Comparison of ENCODE assay signal across 15 cellular contexts in genomic region chr6:158770533-158770932, GRCh38. TPM values are rescaled to one million over a fixed set of nuclear protein-coding genes. Genes with fewer than 3 reads are reported as not detected.
DNase-seq lines count a peak whose midpoint lies in the region; ATAC-seq and TF ChIP-seq lines count a peak whose summit lies in the region.
"Had no signal": no experiment of that assay in that cellular context is flagged by ENCODE, and none has a peak within 500 bp of the region (broad histone marks: within the 10 kb centered on the region; RNA-seq: fewer than 3 reads in every experiment).

No MANE protein-coding gene starts in this region.

- peak; percentile 46 for DNase-seq in activated CD4-positive, alpha-beta T cell treated with anti-CD3 and anti-CD28 coated beads for 36 hours
- DNase-seq in activated CD4-positive, alpha-beta T cell treated with anti-CD3 and anti-CD28 coated beads, Interleukin-2, amount 50 U/mL, for 1 hour, result no peak
- DNase-seq in activated T-helper 1 cell treated with anti-CD3 and anti-CD28 coated beads, Interleukin-12 subunit alpha, Interleukin-12 subunit beta, Interleukin-2, Interleukin-4 antibody, amounts not matched to agents 30 ng/mL and 10 ng/mL and 1 ng/mL, durations not matched to agents 14 hours and 24 hours and 36 hours (ENCODE audit: low spot score), result no peak
- DNase-seq in heart right ventricle, result peak; percentile 45 to 54
- DNase-seq in sigmoid colon, result peak; percentile 41
- no peak for DNase-seq in NCI-H1105 (lab: John Stamatoyannopoulos, UW)
- no peak for DNase-seq in Peyer's patch
- DNase-seq in GM19240 (ENCODE audit: insufficient read length, low spot score), result no peak
- DNase-seq: activated CD4-positive, alpha-beta T cell treated with anti-CD3 and anti-CD28 coated beads for 4 hours; DMS153; foreskin melanocyte; NCI-H2029 treated with DMSO at 0.1 percent for 48 hours; uterus had no signal

- no peaks in the 10 kb centered on the region for H3K27me3 Mint-ChIP-seq in activated CD4-positive, alpha-beta T cell treated with anti-CD3 and anti-CD28 coated beads for 36 hours
- no peaks in the 10 kb centered on the region for H3K27me3 Mint-ChIP-seq in activated T-helper 1 cell treated with anti-CD3 and anti-CD28 coated beads, Interleukin-12 subunit alpha, Interleukin-12 subunit beta, Interleukin-2, Interleukin-4 antibody, amounts not matched to agents 30 ng/mL and 10 ng/mL and 1 ng/mL, durations not matched to agents 14 hours and 24 hours and 36 hours (ENCODE audit: insufficient read depth)

- peaks cover 44% of the 10 kb centered on the region for H3K4me1 Mint-ChIP-seq in activated CD4-positive, alpha-beta T cell treated with anti-CD3 and anti-CD28 coated beads for 36 hours
- peaks cover 56% of the 10 kb centered on the region for H3K4me1 Mint-ChIP-seq in activated T-helper 1 cell treated with anti-CD3 and anti-CD28 coated beads, Interleukin-12 subunit alpha, Interleukin-12 subunit beta, Interleukin-2, Interleukin-4 antibody, amounts not matched to agents 30 ng/mL and 10 ng/mL and 1 ng/mL, durations not matched to agents 14 hours and 24 hours and 36 hours (ENCODE audit: low read depth)

- H3K9me3 Mint-ChIP-seq in activated CD4-positive, alpha-beta T cell treated with anti-CD3 and anti-CD28 coated beads for 36 hours (ENCODE audit: low read depth), result no peaks in the 10 kb centered on the region
- no peaks in the 10 kb centered on the region for H3K9me3 Mint-ChIP-seq in activated T-helper 1 cell treated with anti-CD3 and anti-CD28 coated beads, Interleukin-12 subunit alpha, Interleukin-12 subunit beta, Interleukin-2, Interleukin-4 antibody, amounts not matched to agents 30 ng/mL and 10 ng/mL and 1 ng/mL, durations not matched to agents 14 hours and 24 hours and 36 hours

- no peaks in the 10 kb centered on the region for H3K27me3 ChIP-seq in heart right ventricle
- H3K27me3 ChIP-seq in sigmoid colon, result no peaks in the 10 kb centered on the region
- no peaks in the 10 kb centered on the region for H3K27me3 ChIP-seq in Peyer's patch
- H3K27me3 ChIP-seq: uterus had no signal

- H3K36me3 ChIP-seq in heart right ventricle (peaks cover 0 to 99% (median 69%) of the 10 kb centered on the region in 9 donors), sigmoid colon (peaks cover 35 to 82% (median 74%) of the 10 kb centered on the region in 4 donors), Peyer's patch (peaks cover 0 to 87% (median 7%) of the 10 kb centered on the region in 3 donors)
- H3K36me3 ChIP-seq: uterus had no signal

- no peak for ATAC-seq in activated CD4-positive, alpha-beta T cell treated with anti-CD3 and anti-CD28 coated beads for 36 hours
- ATAC-seq in heart right ventricle, result peak in 6 of 8 donors; percentile 28 to 58 (median 38)
- ATAC-seq: SK-N-SH treated with all-trans-retinoic acid at 6 μM for 48 hours had no signal

- 56 to 65% methylated on average over 8 of the region's 8 CpGs for WGBS in heart right ventricle, 2 donors
- 80 to 83% methylated on average over 8 of the region's 8 CpGs for WGBS in sigmoid colon, 2 donors

- no peak for TF ChIP-seq POLR2A in sigmoid colon (IDR thresholded peaks at IDR 0.05)
- TF ChIP-seq POLR2A in Peyer's patch (IDR thresholded peaks at IDR 0.05), result no peak

- TF ChIP-seq CTCF in heart right ventricle (IDR thresholded peaks at IDR 0.05) (no peak), sigmoid colon (IDR thresholded peaks at IDR 0.05) (no peak), Peyer's patch (IDR thresholded peaks at IDR 0.05) (no peak)

- peak overlapping the region; percentile 54 to 77 (median 65) for H3K27ac ChIP-seq in heart right ventricle
- H3K27ac ChIP-seq in sigmoid colon, result peak overlapping the region in 1 of 4 donors; percentile 2
- peak overlapping the region in 1 of 4 donors; percentile 48 for H3K27ac ChIP-seq in Peyer's patch
- H3K27ac ChIP-seq: KMS-11, uterus had no signal

- H3K9me3 ChIP-seq in heart right ventricle (no peaks in the 10 kb centered on the region), sigmoid colon (no peaks in the 10 kb centered on the region), Peyer's patch (no peaks in the 10 kb centered on the region)
- H3K9me3 ChIP-seq: uterus had no signal

- no peak overlapping the region for H3K4me3 ChIP-seq in heart right ventricle
- no peak overlapping the region for H3K4me3 ChIP-seq in sigmoid colon
- H3K4me3 ChIP-seq in Peyer's patch, result no peak overlapping the region
- H3K4me3 ChIP-seq: uterus had no signal

- POLR2A ChIA-PET in activated CD4-positive, alpha-beta T cell treated with anti-CD3 and anti-CD28 coated beads for 36 hours (lab: Charles Lee), result no interaction called here

- CTCF ChIA-PET in activated CD4-positive, alpha-beta T cell treated with anti-CD3 and anti-CD28 coated beads for 36 hours (lab: Charles Lee), result interaction anchor here (0.6 to 1.4 kb wide), 3 partner anchors 80 to 200 kb away, joined by 3 to 4 read pairs (median 3); no protein-coding TSS in a partner anchor

- intact Hi-C loops in activated CD4-positive, alpha-beta T cell treated with anti-CD3 and anti-CD28 coated beads for 36 hours (cut with DNase I, micrococcal nuclease), result loop anchor here in 1 of 2 experiments (2.0 kb wide), 1 partner anchor 202 kb away; no protein-coding TSS in a partner anchor
- intact Hi-C loops in activated T-helper 1 cell treated with anti-CD3 and anti-CD28 coated beads, Interleukin-12 subunit alpha, Interleukin-12 subunit beta, Interleukin-2, Interleukin-4 antibody, amounts not matched to agents 30 ng/mL and 10 ng/mL and 1 ng/mL, durations not matched to agents 14 hours and 24 hours and 36 hours (cut with micrococcal nuclease), result no loop called here
- intact Hi-C loops in heart right ventricle (cut with DNase I) (loop anchor here in 2 of 10 donors (5.0 kb wide), 1 partner anchor 63 kb away; no protein-coding TSS in a partner anchor), sigmoid colon (cut with DNase I) (no loop called here)

- TF ChIP-seq EP300 in sigmoid colon (IDR thresholded peaks at IDR 0.05), result no peak

- H3K4me1 ChIP-seq in heart right ventricle (peaks cover 12 to 56% (median 44%) of the 10 kb centered on the region in 9 donors), sigmoid colon (no peaks in the 10 kb centered on the region), Peyer's patch (peaks cover 0 to 10% (median 0%) of the 10 kb centered on the region in 4 donors)
- H3K4me1 ChIP-seq: uterus had no signal

- H3K4me3 Mint-ChIP-seq in activated CD4-positive, alpha-beta T cell treated with anti-CD3 and anti-CD28 coated beads for 36 hours, result no peak overlapping the region
- H3K4me3 Mint-ChIP-seq in activated T-helper 1 cell treated with anti-CD3 and anti-CD28 coated beads, Interleukin-12 subunit alpha, Interleukin-12 subunit beta, Interleukin-2, Interleukin-4 antibody, amounts not matched to agents 30 ng/mL and 10 ng/mL and 1 ng/mL, durations not matched to agents 14 hours and 24 hours and 36 hours, result no peak overlapping the region

- H3K36me3 Mint-ChIP-seq in activated CD4-positive, alpha-beta T cell treated with anti-CD3 and anti-CD28 coated beads for 36 hours (ENCODE audit: low read depth), result peaks cover 85% of the 10 kb centered on the region
- H3K36me3 Mint-ChIP-seq in activated T-helper 1 cell treated with anti-CD3 and anti-CD28 coated beads, Interleukin-12 subunit alpha, Interleukin-12 subunit beta, Interleukin-2, Interleukin-4 antibody, amounts not matched to agents 30 ng/mL and 10 ng/mL and 1 ng/mL, durations not matched to agents 14 hours and 24 hours and 36 hours (ENCODE audit: low read depth), result peaks cover 67% of the 10 kb centered on the region

- peak overlapping the region; percentile 70 for H3K27ac Mint-ChIP-seq in activated CD4-positive, alpha-beta T cell treated with anti-CD3 and anti-CD28 coated beads for 36 hours
- peak overlapping the region; percentile 65 for H3K27ac Mint-ChIP-seq in activated T-helper 1 cell treated with anti-CD3 and anti-CD28 coated beads, Interleukin-12 subunit alpha, Interleukin-12 subunit beta, Interleukin-2, Interleukin-4 antibody, amounts not matched to agents 30 ng/mL and 10 ng/mL and 1 ng/mL, durations not matched to agents 14 hours and 24 hours and 36 hours

RNA-seq across cellular contexts. Expression of gene EZR, which starts 48.6 kb away (rescaled TPM):
- 100 to 1,000 TPM; 197 to 203 TPM for total RNA-seq in activated CD4-positive, alpha-beta T cell treated with anti-CD3 and anti-CD28 coated beads for 36 hours
- total RNA-seq in activated T-helper 1 cell treated with anti-CD3 and anti-CD28 coated beads, Interleukin-12 subunit alpha, Interleukin-12 subunit beta, Interleukin-2, Interleukin-4 antibody, amounts not matched to agents 30 ng/mL and 10 ng/mL and 1 ng/mL, durations not matched to agents 14 hours and 24 hours and 36 hours, result 205 and 206 TPM in 2 replicates
- total RNA-seq in heart right ventricle (100 to 1,000 TPM; 148 to 227 (median 186) TPM), sigmoid colon (10 to 100 TPM; 33.5 to 46.0 (median 38.3) TPM), Peyer's patch (100 to 1,000 TPM; 201 to 515 (median 470) TPM)
- polyA plus RNA-seq in heart right ventricle (100 to 1,000 TPM in 1 of 2 donors, 10 to 100 TPM in 1; 90.3 to 322 TPM), sigmoid colon (100 to 1,000 TPM; 214 to 333 (median 262) TPM)

Comparison
In these comparisons a context has a peak if more than half of its experiments do, and no peak if none do; other contexts are left out.
1. DNase-seq: peak in activated CD4-positive, alpha-beta T cell treated with anti-CD3 and anti-CD28 coated beads for 36 hours (single experiment), heart right ventricle (2 of 2) and sigmoid colon (single experiment); none in activated CD4-positive, alpha-beta T cell treated with anti-CD3 and anti-CD28 coated beads, Interleukin-2, amount 50 U/mL, for 1 hour (single experiment), activated T-helper 1 cell treated with anti-CD3 and anti-CD28 coated beads, Interleukin-12 subunit alpha, Interleukin-12 subunit beta, Interleukin-2, Interleukin-4 antibody, amounts not matched to agents 30 ng/mL and 10 ng/mL and 1 ng/mL, durations not matched to agents 14 hours and 24 hours and 36 hours (single experiment), NCI-H1105 (single experiment), Peyer's patch (0 of 3) and GM19240 (single experiment).